27 cellular contexts compared by ENCODE assay signal in the genomic region with DNA sequence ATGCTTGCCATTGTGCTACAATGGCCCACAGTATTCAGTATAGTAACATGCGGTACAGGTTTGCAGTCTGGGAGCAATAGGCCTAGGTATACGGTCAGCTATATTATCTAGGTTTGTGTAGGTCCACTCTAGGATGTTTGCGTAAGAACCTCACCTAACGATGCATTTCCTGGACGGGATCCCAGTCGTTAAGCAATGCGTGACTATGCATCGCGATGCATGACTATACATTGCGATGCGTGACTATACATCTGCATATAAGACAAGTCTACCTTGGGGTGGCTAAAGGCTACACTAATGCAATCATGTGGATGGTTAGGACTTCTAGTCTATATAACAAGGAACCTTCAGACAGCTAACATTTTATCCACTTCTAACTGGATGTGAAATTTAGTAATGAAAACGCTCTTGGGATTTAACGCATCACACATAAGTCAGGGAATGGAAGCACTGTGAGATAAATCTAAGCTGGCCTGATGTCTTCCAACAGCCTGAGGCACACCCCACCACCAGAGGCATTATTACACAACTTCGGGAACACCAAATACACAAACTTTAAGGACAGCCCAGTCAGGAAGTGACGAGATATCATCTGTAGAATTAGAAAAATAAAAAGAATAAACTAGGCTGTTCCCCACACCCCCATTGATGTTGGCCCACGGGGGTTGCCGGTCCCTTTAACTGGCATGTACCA. TPM values are rescaled to one million over a fixed set of nuclear protein-coding genes. Genes with fewer than 3 reads are reported as not detected.
A peak's percentile ranks its signal among the peaks of the same experiment; 100 is the strongest.
DNase-seq lines count a peak whose midpoint lies in the region; ATAC-seq and TF ChIP-seq lines count a peak whose summit lies in the region.
"Had no signal": no experiment of that assay in that cellular context is flagged by ENCODE, and none has a peak within 500 bp of the region (broad histone marks: within the 10 kb centered on the region; RNA-seq: fewer than 3 reads in every experiment).

No MANE protein-coding gene starts in this region.

- H2AFZ ChIP-seq in GM23338, result no peak overlapping the region
- H2AFZ ChIP-seq: hepatocyte had no signal

- no peak for DNase-seq in GM23338 (ENCODE audit: low spot score)
- DNase-seq in naive B cell, result no peak
- no peak for DNase-seq in SK-N-DZ (ENCODE audit: low spot score)
- DNase-seq: activated CD4-positive, alpha-beta T cell treated with anti-CD3 and anti-CD28 coated beads for 1 hour; activated CD8-positive, alpha-beta T cell treated with anti-CD3 and anti-CD28 coated beads, Interleukin-2, amount 10 ng/mL, durations not matched to agents 7 days and 5 days; activated T-cell treated with anti-CD3 and anti-CD28 coated beads for 4 hours; anterior cingulate cortex; CD4-positive, CD25-positive, alpha-beta regulatory T cell; colonic mucosa; effector CD8-positive, alpha-beta T cell; gastrocnemius medialis; H7; NCI-H2171; NCI-H524; psoas muscle; SK-N-SH; stimulated activated naive CD8-positive, alpha-beta T cell treated with anti-CD3 and anti-CD28 coated beads, Interleukin-15, Interleukin-2, amounts not matched to agents 100 U/mL and 50 U/mL, for 24 hours; T-helper 17 cell; testis; uterus had no signal

- no peak for TF ChIP-seq CTCF in GM23338 (conservative IDR thresholded peaks at IDR 0.05; ENCODE audit: low read depth in 2 of 2)

- no peaks in the 10 kb centered on the region for H3F3A ChIP-seq in GM23338 (replicated peaks; ENCODE audit: low read depth)

- 0 out of 2 replicates have a peak overlapping the region, but pooled peaks have one; percentile 55 for H3K27ac ChIP-seq in GM23338 (ENCODE audit: low read depth)
- H3K27ac ChIP-seq: colonic mucosa, gastrocnemius medialis, hepatocyte, KMS-11, psoas muscle, testis, uterus had no signal

- H3K4me3 Mint-ChIP-seq in GM23338, result no peak overlapping the region
- H3K4me3 Mint-ChIP-seq in naive B cell, result peak overlapping the region in 1 of 8 donors; percentile 35
- H3K4me3 Mint-ChIP-seq: activated CD8-positive, alpha-beta T cell treated with anti-CD3 and anti-CD28 coated beads, Interleukin-2, amount 10 ng/mL, durations not matched to agents 7 days and 5 days; activated naive CD8-positive, alpha-beta T cell; T-helper 17 cell had no signal

- H3K27me3 Mint-ChIP-seq in GM23338 (ENCODE audit: insufficient read depth, low read depth, poor library complexity) (no peaks in the 10 kb centered on the region), naive B cell (no peaks in the 10 kb centered on the region)
- H3K27me3 Mint-ChIP-seq: activated naive CD8-positive, alpha-beta T cell; CD4-positive, CD25-positive, alpha-beta regulatory T cell; T-helper 17 cell had no signal

- H3K4me1 Mint-ChIP-seq in GM23338 (peaks cover 68% of the 10 kb centered on the region), naive B cell (peaks cover 56 to 63% (median 57%) of the 10 kb centered on the region in 3 donors)

- H3K9me2 ChIP-seq in GM23338 (ENCODE audit: insufficient read depth), result no peaks in the 10 kb centered on the region
- H3K9me2 ChIP-seq: SK-N-SH had no signal

- no peaks in the 10 kb centered on the region for H3K27me3 ChIP-seq in GM23338 (ENCODE audit: insufficient read depth)
- H3K27me3 ChIP-seq: colonic mucosa, gastrocnemius medialis, hepatocyte, testis, uterus had no signal

- peak overlapping the region; percentile 20; the same call in 1 of the 2 replicates for H3K27ac Mint-ChIP-seq in GM23338
- H3K27ac Mint-ChIP-seq in naive B cell, result peak overlapping the region in 4 of 6 donors; percentile 38 to 93 (median 86)
- H3K27ac Mint-ChIP-seq: activated CD8-positive, alpha-beta T cell treated with anti-CD3 and anti-CD28 coated beads, Interleukin-2, amount 10 ng/mL, durations not matched to agents 7 days and 5 days; activated naive CD8-positive, alpha-beta T cell; CD4-positive, CD25-positive, alpha-beta regulatory T cell; T-helper 17 cell had no signal

- ATAC-seq in GM23338 (no peak), esophagus mucosa (peak; percentile 22), naive B cell (ENCODE audit: low read depth in 2 of 2) (no peak), GM18909 (IDR thresholded peaks at IDR 0.05; ENCODE audit: poor library complexity, unreplicated experiment) (no peak), GM18867 (IDR thresholded peaks at IDR 0.05; ENCODE audit: unreplicated experiment) (no peak)
- ATAC-seq: activated CD8-positive, alpha-beta T cell treated with anti-CD3 and anti-CD28 coated beads, Interleukin-2, amount 10 ng/mL, durations not matched to agents 7 days and 5 days; stimulated activated naive CD8-positive, alpha-beta T cell treated with anti-CD3 and anti-CD28 coated beads, Interleukin-15, Interleukin-2, amounts not matched to agents 100 U/mL and 50 U/mL, for 24 hours; T-helper 17 cell had no signal

- no peak for TF ChIP-seq EP300 in Ishikawa (IDR thresholded peaks at IDR 0.05; ENCODE audit: borderline replicate concordance)

- H3K4me1 ChIP-seq in GM23338 (ENCODE audit: insufficient read depth), result peaks cover 66% of the 10 kb centered on the region
- H3K4me1 ChIP-seq: colonic mucosa, gastrocnemius medialis, testis, uterus had no signal

- 0 out of 2 replicates have a peak overlapping the region, but pooled peaks have one; percentile 10 for H3K4me3 ChIP-seq in GM23338
- H3K4me3 ChIP-seq: colonic mucosa, gastrocnemius medialis, hepatocyte, psoas muscle, testis, uterus had no signal

- peaks cover 100% of the 10 kb centered on the region for H3K79me2 ChIP-seq in GM23338 (replicated peaks; ENCODE audit: insufficient read depth)

- H3K9me3 Mint-ChIP-seq in GM23338, result no peaks in the 10 kb centered on the region
- H3K9me3 Mint-ChIP-seq in naive B cell, result no peaks in the 10 kb centered on the region

- peak overlapping the region; percentile 27; the same call in 1 of the 2 replicates for H3K4me2 ChIP-seq in GM23338
- H3K4me2 ChIP-seq: hepatocyte, KMS-11, SK-N-SH had no signal

- no peak for TF ChIP-seq RAD21 in Ishikawa (IDR thresholded peaks at IDR 0.05; ENCODE audit: low read depth)

- H3K36me3 ChIP-seq in GM23338 (ENCODE audit: insufficient read depth), result peaks cover 11% of the 10 kb centered on the region; the same call in 1 of the 2 replicates
- H3K36me3 ChIP-seq: colonic mucosa, uterus had no signal

- peaks cover 53% of the 10 kb centered on the region for H3K36me3 Mint-ChIP-seq in GM23338 (ENCODE audit: low read depth)
- H3K36me3 Mint-ChIP-seq in naive B cell, result peaks cover 10 to 29% of the 10 kb centered on the region in 2 donors

- peaks cover 31% of the 10 kb centered on the region for H4K20me1 ChIP-seq in GM23338 (replicated peaks; ENCODE audit: insufficient read depth)

TF ChIP-seq in GM23338, 12 proteins besides CTCF, POLR2A, EP300 and RAD21:
- TF ChIP-seq NANOG (IDR thresholded peaks at IDR 0.05; ENCODE audit: borderline replicate concordance) (no peak), JUNB (IDR thresholded peaks at IDR 0.05; ENCODE audit: unreplicated experiment) (no peak), EZH2phosphoT487 (IDR thresholded peaks at IDR 0.05; ENCODE audit: unreplicated experiment) (no peak), ZNF331 (CRISPR knock-in tag; IDR thresholded peaks at IDR 0.05; ENCODE audit: low read depth) (no peak), CREB1 (CRISPR knock-in tag; IDR thresholded peaks at IDR 0.05; ENCODE audit: low read depth) (no peak)

TF ChIP-seq in Ishikawa, 13 proteins besides CTCF, POLR2A, EP300 and RAD21:
- no peak for TF ChIP-seq NFIC (IDR thresholded peaks at IDR 0.05)
- peak; percentile 24; the same call in 1 of the 2 replicates for TF ChIP-seq CEBPB (IDR thresholded peaks at IDR 0.05)
- TF ChIP-seq EGR1 (IDR thresholded peaks at IDR 0.05), result no peak
- TF ChIP-seq TEAD4 (IDR thresholded peaks at IDR 0.05), result no peak

RNA-seq across cellular contexts. Expression of a gene that starts 9.2 kb away (rescaled TPM):
- total RNA-seq in GM23338 (2014; rRNA removed; shearing (Covaris generic)), result 87.7 and 99.8 TPM in 2 replicates
- 24.0 and 25.2 TPM in 2 replicates for polyA plus RNA-seq in GM23338 (2016; fragmentation: Nextera tagmentation; extraction: Ambion mirVana)
- total RNA-seq in esophagus mucosa, result 7.5 TPM
- polyA plus RNA-seq in naive B cell (ENCODE audit: low read depth in 6 of 6), result 10 to 100 TPM; 26.6 to 43.8 (median 34.8) TPM
- polyA plus RNA-seq in SK-N-DZ (2014; cell fraction: cytosol; rRNA removed), result 11.6 and 14.4 TPM in 2 replicates
- 5.5 and 9.0 TPM in 2 replicates for polyA plus RNA-seq in SK-N-DZ (2014; cell fraction: nucleus; rRNA removed)

Comparison
In these comparisons a context has a peak if more than half of its experiments do, and no peak if none do; other contexts are left out.
1. RNA of a gene that starts 9.2 kb away (total RNA-seq): 87.7 to 99.8 TPM in GM23338; 7.5 TPM in esophagus mucosa (single experiment); every median in the first group is over 10 times any median in the second.